15 cellular contexts compared by ENCODE assay signal in genomic region chr6:53199156-53199555, GRCh38.
DNase-seq lines count a peak whose midpoint lies in the region; ATAC-seq lines count a peak whose summit lies in the region.
"Had no signal": no experiment of that assay in that cellular context is flagged by ENCODE, and none has a peak within 500 bp of the region (broad histone marks: within the 10 kb centered on the region; RNA-seq: fewer than 3 reads in every experiment).

No MANE protein-coding gene starts in this region.

- no peak overlapping the region for H3K27ac Mint-ChIP-seq in stimulated activated effector memory CD8-positive, alpha-beta T cell treated with anti-CD3 and anti-CD28 coated beads, Interleukin-12 subunit alpha, Interleukin-12 subunit beta, amount 100 ng/mL, for 72 hours

- DNase-seq in SIG-M5 treated with dmso at 0.1 percent for 504 hours (lab: John Stamatoyannopoulos, UW; ENCODE audit: unreplicated experiment) (peak; percentile 84), NK-92 (lab: John Stamatoyannopoulos, UW; ENCODE audit: unreplicated experiment) (no peak)
- DNase-seq in activated CD4-positive, CD25-positive, alpha-beta regulatory T cell (lab: John Stamatoyannopoulos, UW) = no peak
- no peak for DNase-seq in stimulated activated effector memory CD8-positive, alpha-beta T cell treated with anti-CD3 and anti-CD28 coated beads, Interleukin-12 subunit alpha, Interleukin-12 subunit beta, amount 100 ng/mL, for 72 hours (ENCODE audit: low spot score in 2 of 2)
- DNase-seq: Caco-2; central memory CD4-positive, alpha-beta T cell; naive thymus-derived CD8-positive, alpha-beta T cell; NCI-H1694; SHP77 treated with DMSO at 0.1 percent for 48 hours; tibial artery had no signal

- ATAC-seq in GM18502 (IDR thresholded peaks at IDR 0.05; ENCODE audit: poor library complexity, unreplicated experiment) (peak; percentile 96), GM21381 (IDR thresholded peaks at IDR 0.05; ENCODE audit: unreplicated experiment) (peak; percentile 95), HG03095 (IDR thresholded peaks at IDR 0.05; ENCODE audit: unreplicated experiment) (peak; percentile 98), HG03439 (IDR thresholded peaks at IDR 0.05; ENCODE audit: unreplicated experiment) (no peak)
- ATAC-seq in stimulated activated effector memory CD8-positive, alpha-beta T cell treated with anti-CD3 and anti-CD28 coated beads, Interleukin-12 subunit alpha, Interleukin-12 subunit beta, amount 100 ng/mL, for 72 hours = no peak
- ATAC-seq: HCT116 had no signal

- no peak overlapping the region for H3K4me3 Mint-ChIP-seq in stimulated activated effector memory CD8-positive, alpha-beta T cell treated with anti-CD3 and anti-CD28 coated beads, Interleukin-12 subunit alpha, Interleukin-12 subunit beta, amount 100 ng/mL, for 72 hours
- H3K4me3 Mint-ChIP-seq: naive thymus-derived CD8-positive, alpha-beta T cell had no signal

- no peaks in the 10 kb centered on the region for H3K36me3 Mint-ChIP-seq in stimulated activated effector memory CD8-positive, alpha-beta T cell treated with anti-CD3 and anti-CD28 coated beads, Interleukin-12 subunit alpha, Interleukin-12 subunit beta, amount 100 ng/mL, for 72 hours
- H3K36me3 Mint-ChIP-seq: naive thymus-derived CD8-positive, alpha-beta T cell had no signal

- H3K4me1 Mint-ChIP-seq in stimulated activated effector memory CD8-positive, alpha-beta T cell treated with anti-CD3 and anti-CD28 coated beads, Interleukin-12 subunit alpha, Interleukin-12 subunit beta, amount 100 ng/mL, for 72 hours = peaks cover 6% of the 10 kb centered on the region

- no peaks in the 10 kb centered on the region for H3K9me3 Mint-ChIP-seq in stimulated activated effector memory CD8-positive, alpha-beta T cell treated with anti-CD3 and anti-CD28 coated beads, Interleukin-12 subunit alpha, Interleukin-12 subunit beta, amount 100 ng/mL, for 72 hours
- H3K9me3 Mint-ChIP-seq: naive thymus-derived CD8-positive, alpha-beta T cell had no signal

Comparison
In these comparisons a context has a peak if more than half of its experiments do, and no peak if none do; other contexts are left out.
1. ATAC-seq: peak in GM18502 (single experiment), GM21381 (single experiment) and HG03095 (single experiment); none in HG03439 (single experiment) and stimulated activated effector memory CD8-positive, alpha-beta T cell treated with anti-CD3 and anti-CD28 coated beads, Interleukin-12 subunit alpha, Interleukin-12 subunit beta, amount 100 ng/mL, for 72 hours (single experiment).